Comparison of ENCODE assay signal across 13 cellular contexts in genomic region chr2:108460345-108461037, GRCh38. TPM values are rescaled to one million over a fixed set of nuclear protein-coding genes. Genes with fewer than 3 reads are reported as not detected.
DNase-seq lines count a peak whose midpoint lies in the region; ATAC-seq lines count a peak whose summit lies in the region.
"Had no signal": no experiment of that assay in that cellular context is flagged by ENCODE, and none has a peak within 500 bp of the region (broad histone marks: within the 10 kb centered on the region; RNA-seq: fewer than 3 reads in every experiment).

No MANE protein-coding gene starts in this region.

- H3K27me3 Mint-ChIP-seq in activated T-helper 1 cell treated with anti-CD3 and anti-CD28 coated beads, Interleukin-12 subunit alpha, Interleukin-12 subunit beta, Interleukin-2, Interleukin-4 antibody, amounts not matched to agents 30 ng/mL and 10 ng/mL and 1 ng/mL, durations not matched to agents 14 hours and 24 hours and 36 hours (ENCODE audit: insufficient read depth): no peaks in the 10 kb centered on the region

- peaks cover 4% of the 10 kb centered on the region for H3K36me3 ChIP-seq in mesendoderm (ENCODE audit: control insufficient read depth, insufficient read depth, low read length)

- H2AK5ac ChIP-seq in mesendoderm (ENCODE audit: low read length): no peak overlapping the region

- H3K56ac ChIP-seq in mesendoderm (ENCODE audit: low read length): no peak overlapping the region

- DNase-seq in activated T-helper 1 cell treated with anti-CD3 and anti-CD28 coated beads, Interleukin-12 subunit alpha, Interleukin-12 subunit beta, Interleukin-2, Interleukin-4 antibody, amounts not matched to agents 30 ng/mL and 10 ng/mL and 1 ng/mL, durations not matched to agents 14 hours and 24 hours and 36 hours (ENCODE audit: low spot score): no peak
- no peak for DNase-seq in NCI-H69 (lab: John Stamatoyannopoulos, UW)
- DNase-seq in stimulated activated naive CD4-positive, alpha-beta T cell treated with Interleukin-2 at 50 U/mL for 16 hours (lab: John Stamatoyannopoulos, UW): no peak
- DNase-seq in mesendoderm: no peak
- DNase-seq in NCI-H2196 (lab: John Stamatoyannopoulos, UW; ENCODE audit: unreplicated experiment): no peak
- DNase-seq: amygdala, DMS53 had no signal

- no peak overlapping the region for H2BK120ac ChIP-seq in mesendoderm (ENCODE audit: low read depth, low read length)

- intact Hi-C loops in activated T-helper 1 cell treated with anti-CD3 and anti-CD28 coated beads, Interleukin-12 subunit alpha, Interleukin-12 subunit beta, Interleukin-2, Interleukin-4 antibody, amounts not matched to agents 30 ng/mL and 10 ng/mL and 1 ng/mL, durations not matched to agents 14 hours and 24 hours and 36 hours (cut with micrococcal nuclease): loop anchor here (1.0 kb wide), 1 partner anchor 8 kb away; no protein-coding TSS in a partner anchor

- H3K9ac ChIP-seq in mesendoderm (ENCODE audit: low read length): no peak overlapping the region

- no CpG with 5 or more reads among the region's 4 CpGs for WGBS in mesendoderm (ENCODE audit: extremely low coverage, insufficient coverage, low lambda C conversion rate)

- H3K23ac ChIP-seq in mesendoderm (ENCODE audit: low read length): no peak overlapping the region

- H3K27ac ChIP-seq in mesendoderm (ENCODE audit: low read depth, low read length): no peak overlapping the region
- H3K27ac ChIP-seq: prostate gland, VCaP had no signal

- no peak overlapping the region for H3K4me2 ChIP-seq in mesendoderm (ENCODE audit: low read length)

- H3K36me3 Mint-ChIP-seq in activated T-helper 1 cell treated with anti-CD3 and anti-CD28 coated beads, Interleukin-12 subunit alpha, Interleukin-12 subunit beta, Interleukin-2, Interleukin-4 antibody, amounts not matched to agents 30 ng/mL and 10 ng/mL and 1 ng/mL, durations not matched to agents 14 hours and 24 hours and 36 hours (ENCODE audit: low read depth): peaks cover 78% of the 10 kb centered on the region

- peaks cover 40% of the 10 kb centered on the region for H3K4me1 Mint-ChIP-seq in activated T-helper 1 cell treated with anti-CD3 and anti-CD28 coated beads, Interleukin-12 subunit alpha, Interleukin-12 subunit beta, Interleukin-2, Interleukin-4 antibody, amounts not matched to agents 30 ng/mL and 10 ng/mL and 1 ng/mL, durations not matched to agents 14 hours and 24 hours and 36 hours (ENCODE audit: low read depth)

- no peak overlapping the region for H3K4ac ChIP-seq in mesendoderm (ENCODE audit: low read depth, low read length)

- peak overlapping the region; percentile 28 for H3K27ac Mint-ChIP-seq in activated T-helper 1 cell treated with anti-CD3 and anti-CD28 coated beads, Interleukin-12 subunit alpha, Interleukin-12 subunit beta, Interleukin-2, Interleukin-4 antibody, amounts not matched to agents 30 ng/mL and 10 ng/mL and 1 ng/mL, durations not matched to agents 14 hours and 24 hours and 36 hours

- no peak overlapping the region for H4K5ac ChIP-seq in mesendoderm (ENCODE audit: low read length)

- H3K27me3 ChIP-seq in mesendoderm (ENCODE audit: insufficient read depth, low read length, poor library complexity): no peaks in the 10 kb centered on the region

- peaks cover 3% of the 10 kb centered on the region for H3K79me1 ChIP-seq in mesendoderm (ENCODE audit: low read length)

- ATAC-seq in GM18502 (IDR thresholded peaks at IDR 0.05; ENCODE audit: poor library complexity, unreplicated experiment): peak; percentile 80
- ATAC-seq in GM19397 (IDR thresholded peaks at IDR 0.05; ENCODE audit: unreplicated experiment): peak; percentile 73
- ATAC-seq in HG02981 (IDR thresholded peaks at IDR 0.05; ENCODE audit: unreplicated experiment): peak; percentile 75
- ATAC-seq: esophagus mucosa had no signal

- H2BK5ac ChIP-seq in mesendoderm (ENCODE audit: low read length): no peak overlapping the region

- no peak overlapping the region for H3K4me3 ChIP-seq in mesendoderm (ENCODE audit: low read length)
- H3K4me3 ChIP-seq: prostate gland had no signal

- H3K79me2 ChIP-seq in mesendoderm (ENCODE audit: control insufficient read depth, insufficient read depth, low read length): peaks cover 7% of the 10 kb centered on the region

- no peak overlapping the region for H4K8ac ChIP-seq in mesendoderm (ENCODE audit: low read depth, low read length)

- H3K9me3 Mint-ChIP-seq in activated T-helper 1 cell treated with anti-CD3 and anti-CD28 coated beads, Interleukin-12 subunit alpha, Interleukin-12 subunit beta, Interleukin-2, Interleukin-4 antibody, amounts not matched to agents 30 ng/mL and 10 ng/mL and 1 ng/mL, durations not matched to agents 14 hours and 24 hours and 36 hours: peaks cover 34% of the 10 kb centered on the region

- no peak overlapping the region for H2BK15ac ChIP-seq in mesendoderm (replicated peaks; ENCODE audit: low read depth)

- no peaks in the 10 kb centered on the region for H3K4me1 ChIP-seq in mesendoderm (ENCODE audit: control insufficient read depth, low read depth, low read length)
- H3K4me1 ChIP-seq: prostate gland had no signal

- H3K18ac ChIP-seq in mesendoderm (ENCODE audit: low read length): no peak overlapping the region

- H3K4me3 Mint-ChIP-seq in activated T-helper 1 cell treated with anti-CD3 and anti-CD28 coated beads, Interleukin-12 subunit alpha, Interleukin-12 subunit beta, Interleukin-2, Interleukin-4 antibody, amounts not matched to agents 30 ng/mL and 10 ng/mL and 1 ng/mL, durations not matched to agents 14 hours and 24 hours and 36 hours: no peak overlapping the region

RNA-seq across cellular contexts. Expression of gene GCC2, which starts 11.5 kb away (rescaled TPM):
- 43.7 and 44.1 TPM in 2 replicates for total RNA-seq in activated T-helper 1 cell treated with anti-CD3 and anti-CD28 coated beads, Interleukin-12 subunit alpha, Interleukin-12 subunit beta, Interleukin-2, Interleukin-4 antibody, amounts not matched to agents 30 ng/mL and 10 ng/mL and 1 ng/mL, durations not matched to agents 14 hours and 24 hours and 36 hours
- 35.4 TPM for polyA plus RNA-seq in mesendoderm (2013, experiment 1 of 2)
- polyA plus RNA-seq in mesendoderm (2013, experiment 2 of 2): 37.2 TPM
